In genomic region chr11:9900253-9900652, GRCh38 we compare ENCODE assay signal across 8 cellular contexts.
DNase-seq lines count a peak whose midpoint lies in the region; ATAC-seq and TF ChIP-seq lines count a peak whose summit lies in the region.
"Not testable (repeated sequence)": the region's sequence is repeated elsewhere in the genome, so short reads cannot be mapped to it uniquely, and the experiment has no call there.

No MANE protein-coding gene starts in this region.

- TF ChIP-seq CTCF in WTC11 (IDR thresholded peaks at IDR 0.05); cardiac fibroblast (IDR thresholded peaks at IDR 0.05; ENCODE audit: low read depth, low read length); progenitor cell of endocrine pancreas (IDR thresholded peaks at IDR 0.05; ENCODE audit: unreplicated experiment): not testable (repeated sequence)

- not testable (repeated sequence) for H3K36me3 Mint-ChIP-seq in WTC11; progenitor cell of endocrine pancreas (ENCODE audit: insufficient read depth)

- DNase-seq in A172 (ENCODE audit: low spot score) (peak; percentile 99), ELR (ENCODE audit: low read depth) (peak; percentile 97), HT-29 (ENCODE audit: low spot score) (peak; percentile 95), OCI-M1 (lab: John Stamatoyannopoulos, UW) (peak; percentile 28), cardiac fibroblast (ENCODE audit: low read depth in 2 of 2) (peak; percentile 33 to 93), fibroblast of the conjunctiva (ENCODE audit: low read depth) (peak; percentile 41)
- not testable (repeated sequence) for DNase-seq in WTC11 (ENCODE audit: low spot score); progenitor cell of endocrine pancreas (ENCODE audit: low spot score, unreplicated experiment)

- peaks cover 41% of the 10 kb centered on the region for H3K4me1 Mint-ChIP-seq in WTC11
- H3K4me1 Mint-ChIP-seq in progenitor cell of endocrine pancreas (ENCODE audit: low read depth) = not testable (repeated sequence)

- not testable (repeated sequence) for H3K27me3 Mint-ChIP-seq in WTC11 (ENCODE audit: low read depth); progenitor cell of endocrine pancreas

- POLR2A ChIA-PET in WTC11 (lab: Charles Lee) = not testable (repeated sequence)

- not testable (repeated sequence) for H3K9me3 Mint-ChIP-seq in WTC11; progenitor cell of endocrine pancreas (ENCODE audit: low read depth)

- ATAC-seq in WTC11 = not testable (repeated sequence)

- H3K4me3 Mint-ChIP-seq in WTC11; progenitor cell of endocrine pancreas (ENCODE audit: low read depth): not testable (repeated sequence)

- H3K27ac Mint-ChIP-seq in WTC11 (peak overlapping the region; percentile 32), progenitor cell of endocrine pancreas (peak overlapping the region; percentile 27)

- not testable (repeated sequence) for H3K4me3 ChIP-seq in cardiac fibroblast (replicated peaks in 1 of 2; ENCODE audit: low read depth in 2 of 2, low read length in 2 of 2)

- CTCF ChIA-PET in WTC11 (lab: Charles Lee) = not testable (repeated sequence)
